20 cellular contexts compared by ENCODE assay signal in genomic region chr20:32544893-32545840, GRCh38. TPM values are rescaled to one million over a fixed set of nuclear protein-coding genes. Genes with fewer than 3 reads are reported as not detected.
DNase-seq lines count a peak whose midpoint lies in the region; ATAC-seq, FAIRE-seq and TF ChIP-seq lines count a peak whose summit lies in the region.
"Had no signal": no experiment of that assay in that cellular context is flagged by ENCODE, and none has a peak within 500 bp of the region (broad histone marks: within the 10 kb centered on the region; RNA-seq: fewer than 3 reads in every experiment).

No MANE protein-coding gene starts in this region.

- peaks cover 20% of the 10 kb centered on the region for H3K4me1 ChIP-seq in DND-41 (ENCODE audit: insufficient read depth, low read length)
- H3K4me1 ChIP-seq in HEK293 (ENCODE audit: control insufficient read depth, insufficient read depth, low read length): no peaks in the 10 kb centered on the region
- H3K4me1 ChIP-seq in astrocyte (ENCODE audit: insufficient read depth, low read length): peaks cover 6% of the 10 kb centered on the region
- peaks cover 35% of the 10 kb centered on the region for H3K4me1 ChIP-seq in mesodermal cell (ENCODE audit: control insufficient read depth, insufficient read depth, low read length, poor library complexity, severe bottlenecking)
- H3K4me1 ChIP-seq in tibial artery: no peaks in the 10 kb centered on the region
- H3K4me1 ChIP-seq in effector memory CD4-positive, alpha-beta T cell (ENCODE audit: control insufficient read depth, insufficient read depth, low read length, poor library complexity, severe bottlenecking): peaks cover 57% of the 10 kb centered on the region
- H3K4me1 ChIP-seq: psoas muscle had no signal

- H3K79me2 ChIP-seq in DND-41 (ENCODE audit: insufficient read depth, low read length): peaks cover 52% of the 10 kb centered on the region
- no peaks in the 10 kb centered on the region for H3K79me2 ChIP-seq in astrocyte (ENCODE audit: insufficient read depth, low read length)

- peaks cover 4% of the 10 kb centered on the region for H3K9me3 Mint-ChIP-seq in astrocyte (ENCODE audit: unreplicated experiment)

- H3K4me2 ChIP-seq in DND-41 (ENCODE audit: insufficient read depth, low read length) (no peak overlapping the region), astrocyte (ENCODE audit: low read length) (peak overlapping the region; percentile 28)

- H3K4me3 ChIP-seq in DND-41 (ENCODE audit: low read depth in 1 of 2, low read length in 2 of 2) (no peak overlapping the region), HEK293 (ENCODE audit: low read depth, low read length) (no peak overlapping the region), astrocyte (ENCODE audit: insufficient read depth, low read depth, low read length) (no peak overlapping the region), mesodermal cell (ENCODE audit: extremely low read depth, insufficient read depth, low read length, poor library complexity, severe bottlenecking) (no peak overlapping the region), tibial artery (no peak overlapping the region)
- no peak overlapping the region for H3K4me3 ChIP-seq in effector memory CD4-positive, alpha-beta T cell (ENCODE audit: insufficient read depth, low read depth, low read length, poor library complexity, severe bottlenecking)
- H3K4me3 ChIP-seq: coronary artery, psoas muscle had no signal

- peaks cover 11% of the 10 kb centered on the region for H3K27me3 Mint-ChIP-seq in astrocyte (ENCODE audit: low read depth, unreplicated experiment)

- no peaks in the 10 kb centered on the region for H3K27me3 ChIP-seq in DND-41 (ENCODE audit: insufficient read depth, low read length, poor library complexity)
- H3K27me3 ChIP-seq in astrocyte (ENCODE audit: insufficient read depth, low read length): peaks cover 3% of the 10 kb centered on the region
- peaks cover 0 to 24% of the 10 kb centered on the region in 2 donors for H3K27me3 ChIP-seq in tibial artery
- H3K27me3 ChIP-seq in effector memory CD4-positive, alpha-beta T cell (replicated peaks; ENCODE audit: control insufficient read depth, insufficient read depth, low read length, poor library complexity, severe bottlenecking): no peaks in the 10 kb centered on the region

- peak overlapping the region; percentile 88 for H3K27ac Mint-ChIP-seq in astrocyte (ENCODE audit: unreplicated experiment)

- H3K36me3 Mint-ChIP-seq in astrocyte (ENCODE audit: low read depth, unreplicated experiment): peaks cover 3% of the 10 kb centered on the region

- peaks cover 28% of the 10 kb centered on the region for H3K4me1 Mint-ChIP-seq in astrocyte (ENCODE audit: low read depth, unreplicated experiment)

- POLR2A ChIA-PET in HEK293 (lab: Yijun Ruan, JAX): no interaction called here

- intact Hi-C loops in tibial artery (cut with DNase I; ENCODE audit: low total_unique reads): no loop called here

- H3K27ac ChIP-seq in DND-41 (ENCODE audit: low read length): 0 out of 2 replicates have a peak overlapping the region, but pooled peaks have one; percentile 15
- H3K27ac ChIP-seq in HEK293 (ENCODE audit: extremely low read depth, low read depth, low read length): no peak overlapping the region
- no peak overlapping the region for H3K27ac ChIP-seq in astrocyte (ENCODE audit: low read depth, low read length)
- H3K27ac ChIP-seq in mesodermal cell (ENCODE audit: low read depth, low read length, severe bottlenecking): peak overlapping the region; percentile 49
- H3K27ac ChIP-seq in tibial artery: no peak overlapping the region
- no peak overlapping the region for H3K27ac ChIP-seq in effector memory CD4-positive, alpha-beta T cell (ENCODE audit: insufficient read depth, low read length, poor library complexity, severe bottlenecking)
- H3K27ac ChIP-seq: C4-2B, coronary artery, psoas muscle, RWPE1 had no signal

- H2AFZ ChIP-seq in DND-41 (ENCODE audit: low read depth, low read length) (no peak overlapping the region), astrocyte (ENCODE audit: low read depth, low read length) (no peak overlapping the region)

- H3K36me3 ChIP-seq in DND-41 (ENCODE audit: insufficient read depth, low read length) (no peaks in the 10 kb centered on the region), HEK293 (ENCODE audit: control insufficient read depth in 2 of 2, insufficient read depth in 1 of 2, low read length in 2 of 2) (no peaks in the 10 kb centered on the region), astrocyte (ENCODE audit: insufficient read depth, low read length) (no peaks in the 10 kb centered on the region), mesodermal cell (ENCODE audit: control insufficient read depth, insufficient read depth, low read length) (no peaks in the 10 kb centered on the region), tibial artery (no peaks in the 10 kb centered on the region)
- H3K36me3 ChIP-seq in effector memory CD4-positive, alpha-beta T cell (ENCODE audit: control insufficient read depth, insufficient read depth, low read length): no peaks in the 10 kb centered on the region

- CTCF ChIA-PET in HEK293 (lab: Yijun Ruan, JAX): interaction anchor here (0.7 to 0.9 kb wide), 2 partner anchors 21 to 24 kb away, joined by 3 to 6 read pairs; no protein-coding TSS in a partner anchor

- TF ChIP-seq CTCF in DND-41 (IDR thresholded peaks at IDR 0.05; ENCODE audit: borderline replicate concordance, extremely low read depth, low read length, poor library complexity, severe bottlenecking): no peak
- no peak for TF ChIP-seq CTCF in HEK293 (tag by site-specific recombination; IDR thresholded peaks at IDR 0.05)
- no peak for TF ChIP-seq CTCF in astrocyte (IDR thresholded peaks at IDR 0.05; ENCODE audit: insufficient read depth, low read depth, low read length)
- TF ChIP-seq CTCF in tibial artery (IDR thresholded peaks at IDR 0.05): no peak

- H3K9ac ChIP-seq in DND-41 (ENCODE audit: low read depth, low read length) (no peak overlapping the region), astrocyte (ENCODE audit: low read length) (no peak overlapping the region)

- peaks cover 15% of the 10 kb centered on the region; the same call in 1 of the 2 replicates for H4K20me1 ChIP-seq in DND-41 (ENCODE audit: insufficient read depth, low read length)
- H4K20me1 ChIP-seq in astrocyte (ENCODE audit: insufficient read depth, low read length): no peaks in the 10 kb centered on the region

- H3K9me3 ChIP-seq in DND-41 (ENCODE audit: insufficient read depth, low read length, severe bottlenecking) (no peaks in the 10 kb centered on the region), HEK293 (ENCODE audit: control insufficient read depth, insufficient read depth, low read depth, low read length) (no peaks in the 10 kb centered on the region), astrocyte (ENCODE audit: insufficient read depth, low read depth, low read length) (no peaks in the 10 kb centered on the region), mesodermal cell (ENCODE audit: control insufficient read depth, low read length) (no peaks in the 10 kb centered on the region), tibial artery (no peaks in the 10 kb centered on the region)
- H3K9me3 ChIP-seq in effector memory CD4-positive, alpha-beta T cell (ENCODE audit: control insufficient read depth, low read length): no peaks in the 10 kb centered on the region
- H3K9me3 ChIP-seq: psoas muscle had no signal

- no peak for DNase-seq in DND-41
- DNase-seq in astrocyte (ENCODE audit: low read depth): peak; percentile 13
- no peak for DNase-seq in hepatic stellate cell (ENCODE audit: low spot score)
- no peak for DNase-seq in tibial artery
- DNase-seq in effector memory CD4-positive, alpha-beta T cell: no peak
- DNase-seq in NCI-H2107 (lab: John Stamatoyannopoulos, UW): no peak
- DNase-seq: activated CD4-positive, CD25-positive, alpha-beta regulatory T cell; activated T-cell treated with anti-CD3 and anti-CD28 coated beads, Interleukin-2, amount 50 U/mL, for 1 hour; erythroblast; GDM1; MM.1S; NCI-H774; psoas muscle; stimulated activated CD4-positive, alpha-beta T cell treated with anti-CD3 and anti-CD28 coated beads, Interleukin-12 subunit alpha, Interleukin-12 subunit beta, amount 100 ng/mL, for 4 hours had no signal

- peak overlapping the region; percentile 58 for H3K4me3 Mint-ChIP-seq in astrocyte (ENCODE audit: unreplicated experiment)

- no peak for FAIRE-seq in astrocyte (lab: Jason Lieb, UNC)
- FAIRE-seq: islet of Langerhans had no signal

- peak; percentile 43; the same call in 2 of the 3 replicates for ATAC-seq in DND-41 (ENCODE audit: insufficient read depth, low read depth)
- ATAC-seq: psoas muscle had no signal

- 77 to 89% methylated on average over 12 of the region's 13 CpGs for WGBS in mesodermal cell (ENCODE audit: insufficient coverage in 2 of 2), 2 experiments

TF ChIP-seq in HEK293, 187 proteins besides CTCF, POLR2A, EP300 and RAD21 (continues in another document):
- TF ChIP-seq ZNF362 (tag by site-specific recombination; IDR thresholded peaks at IDR 0.05) (no peak), ZNF169 (tag by site-specific recombination; IDR thresholded peaks at IDR 0.05) (no peak), GLIS1 (tag by site-specific recombination; IDR thresholded peaks at IDR 0.05) (peak; percentile 65), EGR2 (tag by site-specific recombination; IDR thresholded peaks at IDR 0.05; ENCODE audit: low read depth) (peak; percentile 92), PRDM1 (tag by site-specific recombination; IDR thresholded peaks at IDR 0.05) (no peak), ZFHX2 (tag by site-specific recombination; conservative IDR thresholded peaks at IDR 0.05) (peak; percentile 86), SP7 (tag by site-specific recombination; IDR thresholded peaks at IDR 0.05) (no peak), SP2 (tag by site-specific recombination; IDR thresholded peaks at IDR 0.05) (peak; percentile 13; the same call in 1 of the 2 replicates), TCF7L2 (IDR thresholded peaks at IDR 0.05; ENCODE audit: borderline replicate concordance, low read depth, low read length) (no peak), ZNF341 (tag by site-specific recombination; IDR thresholded peaks at IDR 0.05; ENCODE audit: low read depth) (no peak), ZNF404 (tag by site-specific recombination; IDR thresholded peaks at IDR 0.05) (no peak), ZNF140 (tag by site-specific recombination; IDR thresholded peaks at IDR 0.05) (no peak)

RNA-seq across cellular contexts. Expression of gene NOL4L, which starts 40.0 kb away (rescaled TPM):
- 35.5 and 43.0 TPM in 2 replicates for total RNA-seq in astrocyte
- 74.9 TPM for polyA plus RNA-seq in mesodermal cell (2013, experiment 1 of 2)
- 55.6 TPM for polyA plus RNA-seq in mesodermal cell (2013, experiment 2 of 2)

Comparison
In these comparisons a context has a peak if more than half of its experiments do, and no peak if none do; other contexts are left out.
1. H3K27ac ChIP-seq: peak in DND-41 (single experiment) and mesodermal cell (single experiment); none in HEK293 (single experiment), astrocyte (single experiment), tibial artery (0 of 2) and effector memory CD4-positive, alpha-beta T cell (single experiment).